Comparison of ENCODE assay signal across 13 cellular contexts in the genomic region with DNA sequence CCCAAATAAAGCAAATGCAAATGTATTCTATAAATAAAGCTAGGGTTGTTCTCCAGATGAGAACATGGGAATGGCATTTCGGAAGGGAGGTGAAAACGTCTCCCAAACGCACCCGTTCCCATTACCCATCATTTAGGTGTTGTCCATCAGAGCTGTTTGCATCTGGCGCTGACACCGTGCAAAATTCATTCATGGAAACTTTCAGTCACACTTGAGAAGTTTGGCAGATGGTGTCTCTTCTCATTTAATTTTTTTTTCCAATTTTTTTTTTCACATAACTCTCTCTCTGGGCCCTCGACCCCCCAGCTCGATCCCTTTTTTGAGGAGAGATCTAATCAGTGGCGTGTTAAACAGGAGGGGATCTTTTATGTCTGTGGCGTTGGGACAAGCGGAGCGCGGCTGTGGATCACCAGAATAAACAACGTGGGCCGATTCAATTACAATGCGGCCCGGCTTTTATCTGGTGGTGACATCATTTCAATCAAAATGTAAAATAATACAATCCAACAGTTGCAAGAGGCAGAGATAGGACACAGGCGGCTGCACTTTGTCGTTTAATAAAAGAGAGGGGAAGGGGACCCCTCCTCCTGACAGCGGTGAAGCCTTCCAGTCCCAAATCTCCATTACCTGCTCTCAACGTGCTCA.
"Had no signal": no experiment of that assay in that cellular context is flagged by ENCODE, and none has a peak within 500 bp of the region (broad histone marks: within the 10 kb centered on the region; RNA-seq: fewer than 3 reads in every experiment).

No MANE protein-coding gene starts in this region.

- H3K4me1 Mint-ChIP-seq: immature natural killer cell; stimulated activated memory B cell treated with anti-CD40 and anti-IgM and Interleukin-4, amounts not matched to agents 10 μg/mL and 1 μg/mL and 100 μg/mL, for 72 hours had no signal

- ATAC-seq: effector memory CD8-positive, alpha-beta T cell; sciatic nerve; stimulated activated memory B cell treated with anti-CD40 and anti-IgM and Interleukin-4, amounts not matched to agents 10 μg/mL and 1 μg/mL and 100 μg/mL, for 72 hours had no signal

- H3K36me3 ChIP-seq: ovary, WERI-Rb-1 had no signal

- H3K36me3 Mint-ChIP-seq: activated naive CD8-positive, alpha-beta T cell; immature natural killer cell; stimulated activated memory B cell treated with anti-CD40 and anti-IgM and Interleukin-4, amounts not matched to agents 10 μg/mL and 1 μg/mL and 100 μg/mL, for 72 hours had no signal

- H3K27ac Mint-ChIP-seq: activated naive CD8-positive, alpha-beta T cell; effector memory CD8-positive, alpha-beta T cell; immature natural killer cell; stimulated activated memory B cell treated with anti-CD40 and anti-IgM and Interleukin-4, amounts not matched to agents 10 μg/mL and 1 μg/mL and 100 μg/mL, for 72 hours had no signal

- DNase-seq: activated CD4-positive, alpha-beta T cell treated with anti-CD3 and anti-CD28 coated beads, Interleukin-2, amount 50 U/mL, for 4 hours; effector memory CD8-positive, alpha-beta T cell; immature natural killer cell; midbrain; stimulated activated CD4-positive, alpha-beta T cell treated with anti-CD3 and anti-CD28 coated beads, Interleukin-4, amount 100 ng/mL, for 24 hours; SW 1271; T-helper 2 cell; WERI-Rb-1 had no signal

- H3K4me3 ChIP-seq: lung, ovary had no signal

- H3K27ac ChIP-seq: ovary, WERI-Rb-1 had no signal

- H3K27me3 ChIP-seq: ovary had no signal

- H3K9me3 ChIP-seq: ovary had no signal

- H3K9me3 Mint-ChIP-seq: effector memory CD8-positive, alpha-beta T cell; immature natural killer cell; stimulated activated memory B cell treated with anti-CD40 and anti-IgM and Interleukin-4, amounts not matched to agents 10 μg/mL and 1 μg/mL and 100 μg/mL, for 72 hours had no signal

- H3K4me3 Mint-ChIP-seq: activated naive CD8-positive, alpha-beta T cell; effector memory CD8-positive, alpha-beta T cell; immature natural killer cell; stimulated activated memory B cell treated with anti-CD40 and anti-IgM and Interleukin-4, amounts not matched to agents 10 μg/mL and 1 μg/mL and 100 μg/mL, for 72 hours had no signal
